19 cellular contexts compared by ENCODE assay signal in genomic region chr11:119697445-119697844, GRCh38.
"Had no signal": no experiment of that assay in that cellular context is flagged by ENCODE, and none has a peak within 500 bp of the region (broad histone marks: within the 10 kb centered on the region; RNA-seq: fewer than 3 reads in every experiment).

No MANE protein-coding gene starts in this region.

- DNase-seq: activated CD4-positive, alpha-beta T cell treated with anti-CD3 and anti-CD28 coated beads for 48 hours; activated CD8-positive, alpha-beta memory T cell treated with anti-CD3 and anti-CD28 coated beads, Interleukin-2, amount 50 U/mL, for 48 hours; activated naive CD8-positive, alpha-beta T cell treated with anti-CD3 and anti-CD28 coated beads, Interleukin-2, amount 10 ng/mL, durations not matched to agents 7 days and 5 days; brain microvascular endothelial cell; cerebellar nuclear complex; effector memory CD4-positive, alpha-beta T cell; kidney; left lung; naive thymus-derived CD8-positive, alpha-beta T cell; stimulated activated CD4-positive, alpha-beta T cell treated with anti-CD3 and anti-CD28 coated beads, Interleukin-15, amount 100 ng/mL, for 24 hours; stimulated activated CD4-positive, alpha-beta T cell treated with anti-CD3 and anti-CD28 coated beads, Interleukin-4, amount 100 ng/mL, for 1 hour; stimulated activated naive CD4-positive, alpha-beta T cell; T-helper 17 cell had no signal

- H3K9me3 ChIP-seq: left lung, tibial nerve had no signal

- ATAC-seq: left lung, T-helper 17 cell had no signal

- H3K27ac Mint-ChIP-seq: activated naive CD8-positive, alpha-beta T cell treated with anti-CD3 and anti-CD28 coated beads, Interleukin-2, amount 10 ng/mL, durations not matched to agents 7 days and 5 days; activated T-helper 1 cell treated with anti-CD3 and anti-CD28 coated beads, Interleukin-12 subunit alpha, Interleukin-12 subunit beta, Interleukin-2, Interleukin-4 antibody, amounts not matched to agents 30 ng/mL and 10 ng/mL and 1 ng/mL, durations not matched to agents 14 hours and 24 hours and 36 hours; dendritic cell treated with granulocyte-macrophage colony-stimulating factor and Interleukin-4, amounts not matched to agents 40 ng/mL and 50 ng/mL, for 4 days; memory B cell; T-helper 17 cell; WTC11 had no signal

- H3K36me3 Mint-ChIP-seq: activated naive CD8-positive, alpha-beta T cell treated with anti-CD3 and anti-CD28 coated beads, Interleukin-2, amount 10 ng/mL, durations not matched to agents 7 days and 5 days; memory B cell; naive thymus-derived CD8-positive, alpha-beta T cell; WTC11 had no signal

- H3K4me3 Mint-ChIP-seq: activated naive CD8-positive, alpha-beta T cell treated with anti-CD3 and anti-CD28 coated beads, Interleukin-2, amount 10 ng/mL, durations not matched to agents 7 days and 5 days; activated T-helper 1 cell treated with anti-CD3 and anti-CD28 coated beads, Interleukin-12 subunit alpha, Interleukin-12 subunit beta, Interleukin-2, Interleukin-4 antibody, amounts not matched to agents 30 ng/mL and 10 ng/mL and 1 ng/mL, durations not matched to agents 14 hours and 24 hours and 36 hours; dendritic cell treated with granulocyte-macrophage colony-stimulating factor and Interleukin-4, amounts not matched to agents 40 ng/mL and 50 ng/mL, for 4 days; memory B cell; T-helper 17 cell; WTC11 had no signal

- H3K4me3 ChIP-seq: hepatocyte, left lung, tibial nerve had no signal

- H3K27me3 ChIP-seq: brain microvascular endothelial cell, hepatocyte, left lung, tibial nerve had no signal

- H3K9me3 Mint-ChIP-seq: activated naive CD8-positive, alpha-beta T cell treated with anti-CD3 and anti-CD28 coated beads, Interleukin-2, amount 10 ng/mL, durations not matched to agents 7 days and 5 days; activated T-helper 1 cell treated with anti-CD3 and anti-CD28 coated beads, Interleukin-12 subunit alpha, Interleukin-12 subunit beta, Interleukin-2, Interleukin-4 antibody, amounts not matched to agents 30 ng/mL and 10 ng/mL and 1 ng/mL, durations not matched to agents 14 hours and 24 hours and 36 hours; dendritic cell treated with granulocyte-macrophage colony-stimulating factor and Interleukin-4, amounts not matched to agents 40 ng/mL and 50 ng/mL, for 4 days; memory B cell; naive thymus-derived CD8-positive, alpha-beta T cell; WTC11 had no signal

- H3K27ac ChIP-seq: brain microvascular endothelial cell, hepatocyte, left lung, tibial nerve had no signal

- H3K36me3 ChIP-seq: brain microvascular endothelial cell, left lung, tibial nerve had no signal

- H3K4me1 Mint-ChIP-seq: memory B cell had no signal

- H3K27me3 Mint-ChIP-seq: dendritic cell treated with granulocyte-macrophage colony-stimulating factor and Interleukin-4, amounts not matched to agents 40 ng/mL and 50 ng/mL, for 4 days; naive thymus-derived CD8-positive, alpha-beta T cell; T-helper 17 cell had no signal
